Comparison of ENCODE assay signal across 8 cellular contexts in the genomic region with DNA sequence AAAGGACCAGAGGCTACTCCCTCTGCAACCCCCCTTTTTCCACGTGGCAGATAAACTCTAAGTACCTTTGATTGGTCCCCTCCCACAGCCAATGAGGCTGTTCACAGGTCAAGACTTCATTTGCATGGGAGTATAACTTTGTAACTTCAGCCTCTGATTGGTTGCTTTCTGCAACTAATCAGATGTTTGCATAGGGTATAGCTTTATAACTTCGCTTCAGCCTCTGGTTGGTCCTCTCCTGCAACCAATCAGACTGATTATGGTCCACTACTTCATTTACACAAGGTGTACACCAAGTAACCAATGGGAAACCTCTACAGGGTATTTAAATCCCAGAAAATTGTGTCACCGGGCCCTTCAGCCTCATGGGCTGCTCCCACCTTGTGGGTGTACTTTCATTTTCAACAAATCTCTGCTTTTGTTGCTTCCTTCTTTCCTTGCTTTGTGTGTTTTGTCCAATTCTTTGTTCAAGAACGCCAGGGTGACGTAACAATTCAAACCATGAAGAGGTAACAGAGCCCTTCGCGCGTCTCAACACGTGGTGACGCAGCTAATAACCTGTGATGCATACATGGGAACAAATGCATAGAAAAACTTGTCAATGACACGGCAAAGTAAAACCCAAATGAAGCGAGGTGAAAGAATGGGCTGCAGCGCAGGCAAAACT. TPM values are rescaled to one million over a fixed set of nuclear protein-coding genes. Genes with fewer than 3 reads are reported as not detected.
DNase-seq lines count a peak whose midpoint lies in the region; ATAC-seq lines count a peak whose summit lies in the region.

No MANE protein-coding gene starts in this region.

- H3K4me3 Mint-ChIP-seq in CD4-positive, alpha-beta memory T cell: peak overlapping the region; percentile 79 to 96 (median 92)
- H3K4me3 Mint-ChIP-seq in memory B cell: peak overlapping the region; percentile 96

- peak overlapping the region; percentile 76 to 86 for H3K4me3 ChIP-seq in CD4-positive, alpha-beta memory T cell (ENCODE audit: low read length in 2 of 2)
- H3K4me3 ChIP-seq in adipocyte (ENCODE audit: low read length): peak overlapping the region; percentile 96

- peaks cover 12% of the 10 kb centered on the region for H3K36me3 ChIP-seq in CD4-positive, alpha-beta memory T cell (ENCODE audit: insufficient read depth, low read length)
- H3K36me3 ChIP-seq in adipocyte (ENCODE audit: control insufficient read depth, insufficient read depth, low read length, severe bottlenecking): peaks cover 18% of the 10 kb centered on the region

- POLR2A ChIA-PET in CD4-positive, alpha-beta memory T cell (lab: Charles Lee; ENCODE audit: partially characterized antibody): interaction anchor here (1.4 to 4.0 kb wide), 4 partner anchors 35 to 345 kb away, joined by 7 to 36 read pairs (median 20); partner anchors contain the start of genes DYRK1A and VPS26C

- peak overlapping the region; percentile 90 for H3K9ac ChIP-seq in adipocyte (ENCODE audit: low read length)

- H3K27ac ChIP-seq in CD4-positive, alpha-beta memory T cell (ENCODE audit: low read depth, low read length): peak overlapping the region; percentile 75

- peaks cover 0 to 5% (median 0%) of the 10 kb centered on the region in 8 donors for H3K9me3 Mint-ChIP-seq in CD4-positive, alpha-beta memory T cell
- no peaks in the 10 kb centered on the region for H3K9me3 Mint-ChIP-seq in memory B cell

- intact Hi-C loops in CD4-positive, alpha-beta memory T cell (cut with micrococcal nuclease): loop anchor here (2.0 to 5.0 kb wide), 4 partner anchors 39 to 423 kb away; no protein-coding TSS in a partner anchor

- ATAC-seq in memory B cell (ENCODE audit: low read depth) (peak; percentile 1), HG03280 (IDR thresholded peaks at IDR 0.05; ENCODE audit: unreplicated experiment) (no peak), HG03139 (IDR thresholded peaks at IDR 0.05; ENCODE audit: unreplicated experiment) (no peak), GM18517 (IDR thresholded peaks at IDR 0.05; ENCODE audit: unreplicated experiment) (no peak)

- H3K27ac Mint-ChIP-seq in CD4-positive, alpha-beta memory T cell: peak overlapping the region; percentile 80 to 96 (median 94)
- H3K27ac Mint-ChIP-seq in memory B cell: peak overlapping the region; percentile 91

- H3K4me1 Mint-ChIP-seq in CD4-positive, alpha-beta memory T cell: peaks cover 18 to 39% (median 24%) of the 10 kb centered on the region in 4 donors
- peaks cover 7% of the 10 kb centered on the region for H3K4me1 Mint-ChIP-seq in memory B cell

- H3K9me3 ChIP-seq in CD4-positive, alpha-beta memory T cell (ENCODE audit: control insufficient read depth in 1 of 2, low read length in 2 of 2): no peaks in the 10 kb centered on the region
- no peaks in the 10 kb centered on the region for H3K9me3 ChIP-seq in adipocyte (ENCODE audit: control insufficient read depth, low read length)

- no peaks in the 10 kb centered on the region for H3K27me3 Mint-ChIP-seq in CD4-positive, alpha-beta memory T cell
- H3K27me3 Mint-ChIP-seq in memory B cell: no peaks in the 10 kb centered on the region

- CTCF ChIA-PET in CD4-positive, alpha-beta memory T cell (lab: Charles Lee; ENCODE audit: partially characterized antibody): interaction anchor here (0.6 to 2.6 kb wide), 6 partner anchors 10 to 344 kb away, joined by 3 to 12 read pairs (median 6); no protein-coding TSS in a partner anchor

- peak; percentile 6 to 54 (median 29) for DNase-seq in CD4-positive, alpha-beta memory T cell
- DNase-seq in Kasumi-1 (lab: John Stamatoyannopoulos, UW): peak; percentile 34 to 65
- DNase-seq in adipocyte (ENCODE audit: low read depth): no peak
- no peak for DNase-seq in memory B cell (ENCODE audit: low spot score in 2 of 2)
- DNase-seq in NCI-H1092 treated with DMSO at 0.1 percent for 48 hours (lab: John Stamatoyannopoulos, UW): no peak

- H3K4me1 ChIP-seq in CD4-positive, alpha-beta memory T cell (ENCODE audit: insufficient read depth, low read length): peaks cover 33% of the 10 kb centered on the region
- peaks cover 13% of the 10 kb centered on the region for H3K4me1 ChIP-seq in adipocyte (ENCODE audit: control insufficient read depth, insufficient read depth, low read length)

- peaks cover 8 to 24% of the 10 kb centered on the region in 2 donors for H3K36me3 Mint-ChIP-seq in CD4-positive, alpha-beta memory T cell
- H3K36me3 Mint-ChIP-seq in memory B cell: peaks cover 3% of the 10 kb centered on the region

- no peaks in the 10 kb centered on the region for H3K27me3 ChIP-seq in CD4-positive, alpha-beta memory T cell (ENCODE audit: insufficient read depth, low read length)
- no peaks in the 10 kb centered on the region for H3K27me3 ChIP-seq in adipocyte (replicated peaks; ENCODE audit: control insufficient read depth, insufficient read depth, low read length)

RNA-seq across cellular contexts. Expression of gene VPS26C, which starts 47.2 kb away (rescaled TPM):
- total RNA-seq in CD4-positive, alpha-beta memory T cell: 10 to 100 TPM; 76.0 to 79.7 TPM
- 100 to 1,000 TPM in 1 of 2 donors, 10 to 100 TPM in 1; 81.9 to 105 TPM for polyA plus RNA-seq in CD4-positive, alpha-beta memory T cell

Comparison
In these comparisons a context has a peak if more than half of its experiments do, and no peak if none do; other contexts are left out.
1. DNase-seq: peak in CD4-positive, alpha-beta memory T cell (5 of 5) and Kasumi-1 (2 of 2); none in adipocyte (single experiment), memory B cell (0 of 2) and NCI-H1092 treated with DMSO at 0.1 percent for 48 hours (single experiment).